In genomic region chr11:73413246-73413645, GRCh38 we compare ENCODE assay signal across 1 cellular context.
TF ChIP-seq lines count a peak whose summit lies in the region.

No MANE protein-coding gene starts in this region.

TF ChIP-seq in GM23338, 12 proteins besides CTCF, POLR2A, EP300 and RAD21 (continued from another document):
- no peak for TF ChIP-seq ZNF462 (CRISPR knock-in tag; IDR thresholded peaks at IDR 0.05)
- no peak for TF ChIP-seq JUNB (IDR thresholded peaks at IDR 0.05; ENCODE audit: unreplicated experiment)
- no peak for TF ChIP-seq ZNF331 (CRISPR knock-in tag; IDR thresholded peaks at IDR 0.05; ENCODE audit: low read depth)
- no peak for TF ChIP-seq EZH2phosphoT487 (IDR thresholded peaks at IDR 0.05; ENCODE audit: unreplicated experiment)
- TF ChIP-seq STAT1 (IDR thresholded peaks at IDR 0.05; ENCODE audit: unreplicated experiment), result no peak
- TF ChIP-seq EZH2 (IDR thresholded peaks at IDR 0.05; ENCODE audit: low read depth, unreplicated experiment), result no peak
- no peak for TF ChIP-seq REST (IDR thresholded peaks at IDR 0.05; ENCODE audit: unreplicated experiment)
- no peak for TF ChIP-seq ZNF114 (CRISPR knock-in tag; IDR thresholded peaks at IDR 0.05)
- TF ChIP-seq NANOG (IDR thresholded peaks at IDR 0.05; ENCODE audit: borderline replicate concordance), result no peak
- TF ChIP-seq ETS1 (IDR thresholded peaks at IDR 0.05), result no peak
- TF ChIP-seq CREB1 (CRISPR knock-in tag; IDR thresholded peaks at IDR 0.05; ENCODE audit: low read depth), result no peak
